In genomic region chr9:128456613-128457061, GRCh38 we compare ENCODE assay signal across 8 cellular contexts. TPM values are rescaled to one million over a fixed set of nuclear protein-coding genes. Genes with fewer than 3 reads are reported as not detected.
A peak's percentile ranks its signal among the peaks of the same experiment; 100 is the strongest.
DNase-seq lines count a peak whose midpoint lies in the region; ATAC-seq lines count a peak whose summit lies in the region.

No MANE protein-coding gene starts in this region.

- H3K9me3 Mint-ChIP-seq in effector memory CD8-positive, alpha-beta T cell = no peaks in the 10 kb centered on the region

- no peaks in the 10 kb centered on the region for H3K27me3 Mint-ChIP-seq in effector memory CD8-positive, alpha-beta T cell

- peak overlapping the region; percentile 75 to 98 (median 93) for H3K9ac ChIP-seq in BLaER1 treated with 17β-estradiol and CSF1 and Interleukin-3, amounts not matched to agents 10 nM and 100 nM
- peak overlapping the region; percentile 88 for H3K9ac ChIP-seq in mesendoderm (ENCODE audit: low read length)

- no peak overlapping the region for H4K8ac ChIP-seq in mesendoderm (ENCODE audit: low read depth, low read length)

- H3K4me1 ChIP-seq in BLaER1 treated with 17β-estradiol and CSF1 and Interleukin-3, amounts not matched to agents 10 nM and 100 nM = peaks cover 6 to 52% (median 39%) of the 10 kb centered on the region in 10 experiments; a peak in 19 of 20 replicates
- H3K4me1 ChIP-seq in mesendoderm (ENCODE audit: control insufficient read depth, low read depth, low read length) = peaks cover 5% of the 10 kb centered on the region

- ATAC-seq in GM19351 (IDR thresholded peaks at IDR 0.05; ENCODE audit: unreplicated experiment) = peak; percentile 57
- peak; percentile 29 for ATAC-seq in HG03469 (IDR thresholded peaks at IDR 0.05; ENCODE audit: unreplicated experiment)
- peak; percentile 38 for ATAC-seq in effector memory CD8-positive, alpha-beta T cell (replicated peaks)

- H3K36me3 Mint-ChIP-seq in effector memory CD8-positive, alpha-beta T cell (ENCODE audit: insufficient read depth) = peaks cover 29% of the 10 kb centered on the region

- H3K4me3 Mint-ChIP-seq in effector memory CD8-positive, alpha-beta T cell = peak overlapping the region; percentile 92 to 94

- no CpG with 5 or more reads among the region's 48 CpGs for WGBS in mesendoderm (ENCODE audit: extremely low coverage, insufficient coverage, low lambda C conversion rate)

- no peak overlapping the region for H2AK5ac ChIP-seq in mesendoderm (ENCODE audit: low read length)

- peak overlapping the region in 10 of 11 experiments; percentile 85 to 99 (median 94); a peak in 20 of 22 replicates for H3K27ac ChIP-seq in BLaER1 treated with 17β-estradiol and CSF1 and Interleukin-3, amounts not matched to agents 10 nM and 100 nM
- peak overlapping the region; percentile 86 for H3K27ac ChIP-seq in mesendoderm (ENCODE audit: low read depth, low read length)

- peak; percentile 70 for DNase-seq in NCI-H774 (lab: John Stamatoyannopoulos, UW)
- DNase-seq in activated CD8-positive, alpha-beta memory T cell treated with anti-CD3 and anti-CD28 coated beads for 1 hour (ENCODE audit: extremely low read depth in 1 of 2, low read depth in 1 of 2) = peak; percentile 14 to 46
- DNase-seq in effector memory CD8-positive, alpha-beta T cell = peak; percentile 41 to 51 (median 42)
- DNase-seq in mesendoderm = peak; percentile 79
- DNase-seq in stimulated activated CD8-positive, alpha-beta memory T cell treated with anti-CD3 and anti-CD28 coated beads, Interleukin-12 subunit alpha, Interleukin-12 subunit beta, amount 100 ng/mL, for 4 hours (ENCODE audit: low read depth) = peak; percentile 52

- H3K56ac ChIP-seq in mesendoderm (ENCODE audit: low read length) = peak overlapping the region; percentile 94

- no peak overlapping the region for H2BK5ac ChIP-seq in mesendoderm (ENCODE audit: low read length)

- no peak overlapping the region for H4K5ac ChIP-seq in mesendoderm (ENCODE audit: low read length)

- H3K79me1 ChIP-seq in mesendoderm (ENCODE audit: low read length) = peaks cover 5% of the 10 kb centered on the region

- no peak overlapping the region for H2BK120ac ChIP-seq in mesendoderm (ENCODE audit: low read depth, low read length)

- no peaks in the 10 kb centered on the region for H3K27me3 ChIP-seq in BLaER1 treated with 17β-estradiol and CSF1 and Interleukin-3, amounts not matched to agents 10 nM and 100 nM
- H3K27me3 ChIP-seq in mesendoderm (ENCODE audit: insufficient read depth, low read length, poor library complexity) = no peaks in the 10 kb centered on the region

- H3K27ac Mint-ChIP-seq in effector memory CD8-positive, alpha-beta T cell = peak overlapping the region; percentile 94 to 95

- peaks cover 0 to 38% (median 26%) of the 10 kb centered on the region in 11 experiments; a peak in 16 of 22 replicates for H4K20me1 ChIP-seq in BLaER1 treated with 17β-estradiol and CSF1 and Interleukin-3, amounts not matched to agents 10 nM and 100 nM

- no peaks in the 10 kb centered on the region for H3K79me2 ChIP-seq in mesendoderm (ENCODE audit: control insufficient read depth, insufficient read depth, low read length)

- peak overlapping the region; percentile 45 for H3K23ac ChIP-seq in mesendoderm (ENCODE audit: low read length)

- peaks cover 13 to 17% of the 10 kb centered on the region in 2 donors for H3K4me1 Mint-ChIP-seq in effector memory CD8-positive, alpha-beta T cell (ENCODE audit: low read depth in 2 of 2)

- H2BK15ac ChIP-seq in mesendoderm (replicated peaks; ENCODE audit: low read depth) = no peak overlapping the region

- peak overlapping the region; percentile 16 for H3K18ac ChIP-seq in mesendoderm (ENCODE audit: low read length)

- H3K9me3 ChIP-seq in BLaER1 treated with 17β-estradiol and CSF1 and Interleukin-3, amounts not matched to agents 10 nM and 100 nM (replicated peaks in 1 of 11) = no peaks in the 10 kb centered on the region

- peaks cover 19 to 35% (median 28%) of the 10 kb centered on the region in 11 experiments for H3K36me3 ChIP-seq in BLaER1 treated with 17β-estradiol and CSF1 and Interleukin-3, amounts not matched to agents 10 nM and 100 nM
- peaks cover 6% of the 10 kb centered on the region for H3K36me3 ChIP-seq in mesendoderm (ENCODE audit: control insufficient read depth, insufficient read depth, low read length)

- H3K4ac ChIP-seq in mesendoderm (ENCODE audit: low read depth, low read length) = peak overlapping the region; percentile 73

- H3K4me3 ChIP-seq in BLaER1 treated with 17β-estradiol and CSF1 and Interleukin-3, amounts not matched to agents 10 nM and 100 nM = peak overlapping the region; percentile 81 to 99 (median 94)
- H3K4me3 ChIP-seq in mesendoderm (ENCODE audit: low read length) = peak overlapping the region; percentile 86

- peak overlapping the region; percentile 92 to 100 (median 99) for H3K4me2 ChIP-seq in BLaER1 treated with 17β-estradiol and CSF1 and Interleukin-3, amounts not matched to agents 10 nM and 100 nM
- peak overlapping the region; percentile 94 for H3K4me2 ChIP-seq in mesendoderm (ENCODE audit: low read length)

RNA-seq across cellular contexts. Expression of gene ODF2, which starts 0.8 kb away (rescaled TPM):
- 18.4 TPM for polyA plus RNA-seq in mesendoderm (2013, experiment 1 of 2)
- polyA plus RNA-seq in mesendoderm (2013, experiment 2 of 2) = 17.9 TPM

RNA-seq across cellular contexts. Expression of gene CERCAM, which starts 36.0 kb away (rescaled TPM):
- 3.1 TPM for polyA plus RNA-seq in mesendoderm (2013, experiment 1 of 2)
- polyA plus RNA-seq in mesendoderm (2013, experiment 2 of 2) = 2.8 TPM

RNA-seq across cellular contexts. Expression of gene GLE1, which starts 47.9 kb away (rescaled TPM):
- 8.7 TPM for polyA plus RNA-seq in mesendoderm (2013, experiment 1 of 2)
- 9.0 TPM for polyA plus RNA-seq in mesendoderm (2013, experiment 2 of 2)

Comparison
In these comparisons a context has a peak if more than half of its experiments do, and no peak if none do; other contexts are left out.
1. Peak in every context shown above with its lines: DNase-seq, ATAC-seq, H3K4me3 ChIP-seq and H3K27ac ChIP-seq.